In the genomic region with DNA sequence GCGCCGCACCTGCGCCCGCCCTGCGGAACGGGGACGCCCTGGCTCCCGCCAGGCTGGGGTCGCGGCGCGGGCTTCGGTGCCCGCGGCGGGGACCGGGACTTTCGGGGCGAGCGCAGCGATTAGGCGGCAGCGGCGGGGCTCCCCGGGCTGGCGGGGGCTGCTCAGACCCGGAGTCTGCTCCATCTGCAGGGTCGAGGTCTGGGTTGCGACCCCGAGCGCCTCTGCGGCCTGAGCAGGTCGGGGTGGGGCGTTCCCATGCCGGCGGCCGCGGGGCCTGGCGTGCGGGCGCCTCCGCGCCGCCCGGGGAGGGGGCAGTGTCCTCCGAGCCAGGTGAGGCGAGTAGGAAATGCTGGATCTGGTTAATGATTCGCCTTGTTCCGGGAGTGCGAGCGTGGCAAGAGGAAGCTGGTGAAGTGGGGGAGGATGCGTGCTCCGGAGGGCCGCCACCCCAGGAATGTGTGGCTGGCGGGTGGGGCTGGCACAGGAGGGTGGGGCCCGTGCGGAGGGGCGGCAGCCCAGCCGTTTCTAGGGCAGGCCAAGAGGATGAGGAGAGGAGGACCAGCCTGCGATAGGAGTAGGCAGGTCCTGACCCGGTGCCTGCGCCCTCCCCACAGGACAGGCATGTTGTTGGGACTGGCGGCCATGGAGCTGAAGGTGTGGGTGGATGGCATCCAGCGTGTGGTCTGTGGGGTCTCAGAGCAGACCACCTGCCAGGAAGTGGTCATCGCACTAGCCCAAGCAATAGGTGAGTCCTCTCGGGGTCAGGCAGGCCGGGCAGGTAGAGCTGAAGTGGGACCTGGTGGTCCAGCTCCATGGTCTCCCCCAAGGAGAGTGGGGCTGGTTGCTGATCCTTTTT, we compare ENCODE assay signal across 8 cellular contexts. TPM values are rescaled to one million over a fixed set of nuclear protein-coding genes. Genes with fewer than 3 reads are reported as not detected.
DNase-seq lines count a peak whose midpoint lies in the region; ATAC-seq and TF ChIP-seq lines count a peak whose summit lies in the region.

No MANE protein-coding gene starts in this region.

- H3K9me1 ChIP-seq in IMR-90 (ENCODE audit: insufficient read depth, low read length): peaks cover 5% of the 10 kb centered on the region; the same call in 1 of the 2 replicates

- H4K20me1 ChIP-seq in IMR-90 (ENCODE audit: insufficient read depth, low read length) (peaks cover 19% of the 10 kb centered on the region), hepatocyte (ENCODE audit: insufficient read depth, poor library complexity, severe bottlenecking) (no peaks in the 10 kb centered on the region)

- no peaks in the 10 kb centered on the region for H3K9me2 ChIP-seq in hepatocyte (replicated peaks; ENCODE audit: insufficient read depth)

- H3K4me2 ChIP-seq in IMR-90 (ENCODE audit: low read depth, low read length) (peak overlapping the region; percentile 59), hepatocyte (peak overlapping the region; percentile 86), skeletal muscle satellite cell (ENCODE audit: low read length) (peak overlapping the region; percentile 98)

- peak overlapping the region; percentile 31 for H2BK5ac ChIP-seq in IMR-90 (ENCODE audit: low read depth, low read length, poor library complexity, severe bottlenecking)

- H3K18ac ChIP-seq in IMR-90 (ENCODE audit: low read depth, low read length): no peak overlapping the region

- in situ Hi-C loops in IMR-90 (cut with MboI; ENCODE audit: low sequenced_read_pairs): no loop called here

- peak overlapping the region; percentile 74 for H3K4me3 ChIP-seq in GM12864 (ENCODE audit: low read depth, low read length)
- H3K4me3 ChIP-seq in IMR-90 (ENCODE audit: insufficient read depth, low read depth, low read length): peak overlapping the region; percentile 97
- H3K4me3 ChIP-seq in hepatocyte: peak overlapping the region; percentile 69
- peak overlapping the region; percentile 90 for H3K4me3 ChIP-seq in skeletal muscle satellite cell (ENCODE audit: low read length)

- peak overlapping the region; percentile 88; the same call in 1 of the 2 replicates for H2AK5ac ChIP-seq in IMR-90 (ENCODE audit: low read depth, low read length)

- H3K56ac ChIP-seq in IMR-90 (ENCODE audit: extremely low read depth, insufficient read depth, low read length): no peak overlapping the region

- TF ChIP-seq POLR2A in IMR-90 (IDR thresholded peaks at IDR 0.05; ENCODE audit: low read depth, low read length): no peak

- H3K4me1 ChIP-seq in IMR-90 (ENCODE audit: control insufficient read depth, insufficient read depth, low read length) (peaks cover 13% of the 10 kb centered on the region), hepatocyte (ENCODE audit: insufficient read depth) (peaks cover 25% of the 10 kb centered on the region), skeletal muscle satellite cell (ENCODE audit: control insufficient read depth, insufficient read depth, low read length) (peaks cover 14% of the 10 kb centered on the region)

- peaks cover 4% of the 10 kb centered on the region for H3K36me3 ChIP-seq in IMR-90 (ENCODE audit: control insufficient read depth, insufficient read depth, low read length)
- H3K36me3 ChIP-seq in hepatocyte (replicated peaks; ENCODE audit: insufficient read depth, low read depth): no peaks in the 10 kb centered on the region
- peaks cover 3% of the 10 kb centered on the region for H3K36me3 ChIP-seq in skeletal muscle satellite cell (ENCODE audit: insufficient read depth, low read length)

- CTCF ChIA-PET in IMR-90 (lab: Yijun Ruan, JAX): no interaction called here
- CTCF ChIA-PET in activated CD8-positive, alpha-beta T cell treated with anti-CD3 and anti-CD28 coated beads, Interleukin-2, amount 10 ng/mL, durations not matched to agents 7 days and 5 days (lab: Charles Lee): no interaction called here

- H3K27me3 Mint-ChIP-seq in activated CD8-positive, alpha-beta T cell treated with anti-CD3 and anti-CD28 coated beads, Interleukin-2, amount 10 ng/mL, durations not matched to agents 7 days and 5 days (ENCODE audit: low read depth): peaks cover 11% of the 10 kb centered on the region

- H2AK9ac ChIP-seq in IMR-90 (replicated peaks; ENCODE audit: low read depth, low read length, poor library complexity): peak overlapping the region; percentile 78

- H3K4ac ChIP-seq in IMR-90 (ENCODE audit: low read depth, low read length): peak overlapping the region; percentile 28

- H3K9me3 Mint-ChIP-seq in activated CD8-positive, alpha-beta T cell treated with anti-CD3 and anti-CD28 coated beads, Interleukin-2, amount 10 ng/mL, durations not matched to agents 7 days and 5 days (ENCODE audit: insufficient read depth): no peaks in the 10 kb centered on the region

- no peak overlapping the region for H4K8ac ChIP-seq in IMR-90 (ENCODE audit: low read depth in 2 of 2, low read length in 2 of 2)

- BruUV-seq in IMR-90 (replicated peaks; lab: Mats Ljungman, UMichigan): no TSS peak

- H2BK20ac ChIP-seq in IMR-90 (ENCODE audit: low read depth, low read length): no peak overlapping the region

- peaks cover 19 to 25% of the 10 kb centered on the region in 2 experiments; a peak in 3 of 4 replicates for H3K79me1 ChIP-seq in IMR-90 (ENCODE audit: low read depth in 1 of 2, low read length in 2 of 2)

- H3K23ac ChIP-seq in IMR-90 (ENCODE audit: low read depth, low read length): no peak overlapping the region

- H3K9ac ChIP-seq in IMR-90 (ENCODE audit: low read depth, low read length) (peak overlapping the region; percentile 3; the same call in 1 of the 2 replicates), skeletal muscle satellite cell (ENCODE audit: low read depth, low read length) (peak overlapping the region; percentile 63)

- H4K91ac ChIP-seq in IMR-90 (ENCODE audit: insufficient read depth, low read depth, low read length): peak overlapping the region; percentile 50; the same call in 1 of the 2 replicates

- no peak for DNase-seq in GM12864 (ENCODE audit: low read depth)
- no peak for DNase-seq in IMR-90
- DNase-seq in activated CD8-positive, alpha-beta T cell treated with anti-CD3 and anti-CD28 coated beads, Interleukin-2, amount 10 ng/mL, durations not matched to agents 7 days and 5 days: no peak
- peak; percentile 90 for DNase-seq in hepatocyte (ENCODE audit: low spot score)
- no peak for DNase-seq in foreskin melanocyte
- no peak for DNase-seq in NCI-H1930 (lab: John Stamatoyannopoulos, UW)

- 14% methylated on average over 29 of the region's 67 CpGs; no CpG with 5 or more reads in 1 of the 2 experiments for WGBS in IMR-90 (ENCODE audit: extremely low coverage in 2 of 2, insufficient read length in 1 of 2), 2 experiments
- WGBS in hepatocyte (ENCODE audit: low lambda C conversion rate, missing lambda C conversion rate): 14% methylated on average over 40 of the region's 67 CpGs

- peaks cover 17% of the 10 kb centered on the region for H3K79me2 ChIP-seq in hepatocyte

- peak overlapping the region; percentile 81 for H3K27ac Mint-ChIP-seq in activated CD8-positive, alpha-beta T cell treated with anti-CD3 and anti-CD28 coated beads, Interleukin-2, amount 10 ng/mL, durations not matched to agents 7 days and 5 days

- TF ChIP-seq CTCF in GM12864 (IDR thresholded peaks at IDR 0.05; ENCODE audit: low read depth, low read length, missing control alignments) (no peak), IMR-90 (conservative IDR thresholded peaks at IDR 0.05; ENCODE audit: low read depth, low read length) (no peak), hepatocyte (IDR thresholded peaks at IDR 0.05; ENCODE audit: poor library complexity) (no peak)

- H3K27me3 ChIP-seq in IMR-90 (ENCODE audit: control insufficient read depth, insufficient read depth, low read length): peaks cover 27% of the 10 kb centered on the region
- peaks cover 17% of the 10 kb centered on the region for H3K27me3 ChIP-seq in hepatocyte
- peaks cover 16% of the 10 kb centered on the region for H3K27me3 ChIP-seq in skeletal muscle satellite cell (ENCODE audit: control insufficient read depth, insufficient read depth, low read length)

- POLR2A ChIA-PET in IMR-90 (lab: Charles Lee; ENCODE audit: unreplicated experiment): interaction anchor here (0.5 kb wide), 1 partner anchor 163 kb away, joined by 3 read pairs; no protein-coding TSS in a partner anchor
- POLR2A ChIA-PET in activated CD8-positive, alpha-beta T cell treated with anti-CD3 and anti-CD28 coated beads, Interleukin-2, amount 10 ng/mL, durations not matched to agents 7 days and 5 days (lab: Charles Lee): interaction anchor here (1.0 kb wide), 2 partner anchors 15 to 55 kb away, joined by 3 read pairs; partner anchors contain the start of genes IRF7 and PHRF1

- H3K27ac ChIP-seq in IMR-90 (ENCODE audit: insufficient read depth, low read length): no peak overlapping the region; the same call in 1 of the 2 replicates
- H3K27ac ChIP-seq in hepatocyte: peak overlapping the region; percentile 94

- no peak overlapping the region for H2BK15ac ChIP-seq in IMR-90 (ENCODE audit: low read depth, low read length)

- dilution Hi-C loops in IMR-90 (cut with HindIII; ENCODE audit: low sequenced_read_pairs, unreplicated experiment): no loop called here

- H2AFZ ChIP-seq in IMR-90 (replicated peaks; ENCODE audit: low read length, poor library complexity): peak overlapping the region; percentile 97
- peak overlapping the region; percentile 52 for H2AFZ ChIP-seq in hepatocyte

- no peaks in the 10 kb centered on the region for H3K9me3 ChIP-seq in IMR-90 (ENCODE audit: control insufficient read depth, insufficient read depth, low read length)
- no peaks in the 10 kb centered on the region for H3K9me3 ChIP-seq in hepatocyte (ENCODE audit: low read depth)
- H3K9me3 ChIP-seq in skeletal muscle satellite cell (replicated peaks; ENCODE audit: low read length): no peaks in the 10 kb centered on the region

- H3K36me3 Mint-ChIP-seq in activated CD8-positive, alpha-beta T cell treated with anti-CD3 and anti-CD28 coated beads, Interleukin-2, amount 10 ng/mL, durations not matched to agents 7 days and 5 days (ENCODE audit: low read depth): peaks cover 8% of the 10 kb centered on the region

- peak overlapping the region; percentile 95 for H3K4me3 Mint-ChIP-seq in activated CD8-positive, alpha-beta T cell treated with anti-CD3 and anti-CD28 coated beads, Interleukin-2, amount 10 ng/mL, durations not matched to agents 7 days and 5 days

- ATAC-seq in GM21717 (IDR thresholded peaks at IDR 0.05; ENCODE audit: unreplicated experiment): peak; percentile 5
- ATAC-seq in IMR-90 (ENCODE audit: low read depth): peak; percentile 1; the same call in 1 of the 2 replicates
- peak; percentile 57 for ATAC-seq in activated CD8-positive, alpha-beta T cell treated with anti-CD3 and anti-CD28 coated beads, Interleukin-2, amount 10 ng/mL, durations not matched to agents 7 days and 5 days

- intact Hi-C loops in IMR-90 (cut with micrococcal nuclease): no loop called here

- H3K4me1 Mint-ChIP-seq in activated CD8-positive, alpha-beta T cell treated with anti-CD3 and anti-CD28 coated beads, Interleukin-2, amount 10 ng/mL, durations not matched to agents 7 days and 5 days (ENCODE audit: low read depth): peaks cover 16% of the 10 kb centered on the region

- TF ChIP-seq RAD21 in IMR-90 (IDR thresholded peaks at IDR 0.05; ENCODE audit: low read length): no peak

- H4K5ac ChIP-seq in IMR-90 (ENCODE audit: low read depth, low read length): no peak overlapping the region

- H3K14ac ChIP-seq in IMR-90 (replicated peaks; ENCODE audit: low read depth, low read length): 0 out of 2 replicates have a peak overlapping the region, but pooled peaks have one; percentile 30

- no peak overlapping the region for H2BK120ac ChIP-seq in IMR-90 (ENCODE audit: low read depth, low read length)

RNA-seq across cellular contexts. Expression of gene RASSF7, which starts 0.6 kb away (rescaled TPM):
- 6.8 and 6.9 TPM in 2 replicates for total RNA-seq in IMR-90 (2012; rRNA removed)
- 18.5 and 24.2 TPM in 2 replicates for polyA plus RNA-seq in IMR-90 (2012; rRNA removed)
- 22.9 and 28.1 TPM in 2 replicates for polyA plus RNA-seq in IMR-90 (2012; cell fraction: cytosol; rRNA removed)
- polyA plus RNA-seq in IMR-90 (2012; cell fraction: nucleus; rRNA removed; ENCODE audit: low replicate concordance): 66.1 and 134 TPM in 2 replicates
- total RNA-seq in activated CD8-positive, alpha-beta T cell treated with anti-CD3 and anti-CD28 coated beads, Interleukin-2, amount 10 ng/mL, durations not matched to agents 7 days and 5 days: 10 to 100 TPM; 32.2 to 36.1 TPM
- total RNA-seq in hepatocyte: 47.6 and 75.8 TPM in 2 replicates
- polyA plus RNA-seq in hepatocyte: 104 and 130 TPM in 2 replicates
- 2.0 and 3.9 TPM in 2 replicates for total RNA-seq in skeletal muscle satellite cell (2012; rRNA removed)

RNA-seq across cellular contexts. Expression of gene LMNTD2, which starts 0.8 kb away (rescaled TPM):
- 0.18 and 0.28 TPM in 2 replicates for total RNA-seq in IMR-90 (2012; rRNA removed)
- polyA plus RNA-seq in IMR-90 (2012; rRNA removed): 1.3 and 2.5 TPM in 2 replicates
- 1.1 and 1.7 TPM in 2 replicates for polyA plus RNA-seq in IMR-90 (2012; cell fraction: cytosol; rRNA removed)
- polyA plus RNA-seq in IMR-90 (2012; cell fraction: nucleus; rRNA removed; ENCODE audit: low replicate concordance): 22.0 and 37.2 TPM in 2 replicates
- total RNA-seq in activated CD8-positive, alpha-beta T cell treated with anti-CD3 and anti-CD28 coated beads, Interleukin-2, amount 10 ng/mL, durations not matched to agents 7 days and 5 days: under 1 TPM; 0.34 to 0.81 TPM
- total RNA-seq in hepatocyte: 3.4 and 7.3 TPM in 2 replicates
- 15.9 and 19.1 TPM in 2 replicates for polyA plus RNA-seq in hepatocyte
- total RNA-seq in skeletal muscle satellite cell (2012; rRNA removed): under 0.01 TPM in 1 of 2 replicates, not detected in the other

RNA-seq across cellular contexts. Expression of gene PHRF1, which starts 14.9 kb away (rescaled TPM):
- total RNA-seq in IMR-90 (2012; rRNA removed) (10.9 and 12.2 TPM in 2 replicates), hepatocyte (25.6 and 26.9 TPM in 2 replicates)
- polyA plus RNA-seq in IMR-90 (2012; rRNA removed) (17.5 and 23.0 TPM in 2 replicates), hepatocyte (25.6 TPM in 2 replicates)
- polyA plus RNA-seq in IMR-90 (2012; cell fraction: cytosol; rRNA removed): 16.8 and 17.0 TPM in 2 replicates
- 34.6 and 53.2 TPM in 2 replicates for polyA plus RNA-seq in IMR-90 (2012; cell fraction: nucleus; rRNA removed; ENCODE audit: low replicate concordance)
- 10 to 100 TPM; 53.7 to 58.1 TPM for total RNA-seq in activated CD8-positive, alpha-beta T cell treated with anti-CD3 and anti-CD28 coated beads, Interleukin-2, amount 10 ng/mL, durations not matched to agents 7 days and 5 days
- 31.4 and 32.1 TPM in 2 replicates for total RNA-seq in skeletal muscle satellite cell (2012; rRNA removed)

RNA-seq across cellular contexts. Expression of gene LRRC56, which starts 24.0 kb away (rescaled TPM):
- total RNA-seq in IMR-90 (2012; rRNA removed) (0.28 and 0.36 TPM in 2 replicates), hepatocyte (0.64 and 1.6 TPM in 2 replicates)
- polyA plus RNA-seq in IMR-90 (2012; rRNA removed) (1.3 and 1.7 TPM in 2 replicates), hepatocyte (0.40 and 1.2 TPM in 2 replicates)
- polyA plus RNA-seq in IMR-90 (2012; cell fraction: cytosol; rRNA removed): 0.73 and 1.4 TPM in 2 replicates
- 5.4 and 11.7 TPM in 2 replicates for polyA plus RNA-seq in IMR-90 (2012; cell fraction: nucleus; rRNA removed; ENCODE audit: low replicate concordance)
- total RNA-seq in activated CD8-positive, alpha-beta T cell treated with anti-CD3 and anti-CD28 coated beads, Interleukin-2, amount 10 ng/mL, durations not matched to agents 7 days and 5 days: 1 to 10 TPM; 1.9 to 2.2 TPM
- under 0.01 TPM in 2 replicates for total RNA-seq in skeletal muscle satellite cell (2012; rRNA removed)

RNA-seq across cellular contexts. Expression of gene HRAS, which starts 26.0 kb away (rescaled TPM):
- total RNA-seq in IMR-90 (2012; rRNA removed) (99.4 and 108 TPM in 2 replicates), hepatocyte (19.3 and 28.4 TPM in 2 replicates)
- polyA plus RNA-seq in IMR-90 (2012; rRNA removed) (123 and 154 TPM in 2 replicates), hepatocyte (57.9 and 84.0 TPM in 2 replicates)
- 122 and 126 TPM in 2 replicates for polyA plus RNA-seq in IMR-90 (2012; cell fraction: cytosol; rRNA removed)
- polyA plus RNA-seq in IMR-90 (2012; cell fraction: nucleus; rRNA removed; ENCODE audit: low replicate concordance): 101 and 217 TPM in 2 replicates
- total RNA-seq in activated CD8-positive, alpha-beta T cell treated with anti-CD3 and anti-CD28 coated beads, Interleukin-2, amount 10 ng/mL, durations not matched to agents 7 days and 5 days: 10 to 100 TPM; 58.7 to 68.9 TPM
- total RNA-seq in skeletal muscle satellite cell (2012; rRNA removed): 44.9 and 70.6 TPM in 2 replicates

Comparison
In these comparisons a context has a peak if more than half of its experiments do, and no peak if none do; other contexts are left out.
1. ATAC-seq: peak in every context shown above with its lines; median percentile 57 in activated CD8-positive, alpha-beta T cell treated with anti-CD3 and anti-CD28 coated beads, Interleukin-2, amount 10 ng/mL, durations not matched to agents 7 days and 5 days; 5 in GM21717; 1 in IMR-90.